In genomic region chr7:135335628-135336139, GRCh38 we compare ENCODE assay signal across 1 cellular context.
A peak's percentile ranks its signal among the peaks of the same experiment; 100 is the strongest.
TF ChIP-seq lines count a peak whose summit lies in the region.

No MANE protein-coding gene starts in this region.

TF ChIP-seq in HepG2, 621 proteins besides CTCF, POLR2A, EP300 and RAD21 (continued from another document and continues in another):
- TF ChIP-seq KIAA2018 (CRISPR knock-in tag; IDR thresholded peaks at IDR 0.05; ENCODE audit: borderline replicate concordance): no peak
- TF ChIP-seq ZNF619 (CRISPR knock-in tag; IDR thresholded peaks at IDR 0.05): no peak
- TF ChIP-seq ZNF572 (CRISPR knock-in tag; IDR thresholded peaks at IDR 0.05): no peak
- peak; percentile 94 for TF ChIP-seq ZSCAN9 (CRISPR knock-in tag; IDR thresholded peaks at IDR 0.05; ENCODE audit: borderline replicate concordance)
- TF ChIP-seq HHEX (CRISPR knock-in tag; IDR thresholded peaks at IDR 0.05): no peak
- peak; percentile 51; the same call in 1 of the 2 replicates for TF ChIP-seq IRF9 (CRISPR knock-in tag; IDR thresholded peaks at IDR 0.05; ENCODE audit: borderline replicate concordance)
- no peak; the same call in 1 of the 2 replicates for TF ChIP-seq REL (CRISPR knock-in tag; conservative IDR thresholded peaks at IDR 0.05)
- peak; percentile 64 for TF ChIP-seq BHLHE40 (IDR thresholded peaks at IDR 0.05; ENCODE audit: low read length)
- no peak for TF ChIP-seq ATF1 (CRISPR knock-in tag; IDR thresholded peaks at IDR 0.05)
- TF ChIP-seq KLF15 (CRISPR knock-in tag; IDR thresholded peaks at IDR 0.05; ENCODE audit: borderline replicate concordance): no peak
- TF ChIP-seq MEF2D (CRISPR knock-in tag; IDR thresholded peaks at IDR 0.05): no peak
- no peak for TF ChIP-seq ZFP82 (CRISPR knock-in tag; IDR thresholded peaks at IDR 0.05; ENCODE audit: borderline replicate concordance)
- no peak for TF ChIP-seq ZNF557 (CRISPR knock-in tag; IDR thresholded peaks at IDR 0.05)
- TF ChIP-seq ZSCAN21 (CRISPR knock-in tag; IDR thresholded peaks at IDR 0.05; ENCODE audit: borderline replicate concordance): peak; percentile 44; the same call in 1 of the 2 replicates
- TF ChIP-seq TAF15 (IDR thresholded peaks at IDR 0.05; ENCODE audit: low read depth, low read length, poor library complexity, severe bottlenecking): no peak
- peak; percentile 59; the same call in 1 of the 2 replicates for TF ChIP-seq HOXA5 (CRISPR knock-in tag; IDR thresholded peaks at IDR 0.05)
- TF ChIP-seq ZNF598 (CRISPR knock-in tag; IDR thresholded peaks at IDR 0.05; ENCODE audit: borderline replicate concordance): 0 out of 2 replicates have a peak, but pooled peaks have one; percentile 49
- TF ChIP-seq SIX4 (CRISPR knock-in tag; IDR thresholded peaks at IDR 0.05): 0 out of 2 replicates have a peak, but pooled peaks have one; percentile 25
- no peak for TF ChIP-seq ZNF253 (CRISPR knock-in tag; IDR thresholded peaks at IDR 0.05; ENCODE audit: borderline replicate concordance)
- TF ChIP-seq ZNF589 (CRISPR knock-in tag; conservative IDR thresholded peaks at IDR 0.05): no peak
- peak; percentile 84; the same call in 1 of the 2 replicates for TF ChIP-seq ZNF772 (CRISPR knock-in tag; IDR thresholded peaks at IDR 0.05)
- no peak for TF ChIP-seq ZNF878 (CRISPR knock-in tag; IDR thresholded peaks at IDR 0.05)
- peak; percentile 63; the same call in 1 of the 2 replicates for TF ChIP-seq ZNF788 (CRISPR knock-in tag; IDR thresholded peaks at IDR 0.05; ENCODE audit: borderline replicate concordance)
- TF ChIP-seq CSRNP2 (CRISPR knock-in tag; conservative IDR thresholded peaks at IDR 0.05; ENCODE audit: low read depth): no peak
- no peak for TF ChIP-seq ZNF503 (CRISPR knock-in tag; IDR thresholded peaks at IDR 0.05)
- TF ChIP-seq ZNF501 (CRISPR knock-in tag; IDR thresholded peaks at IDR 0.05): 0 out of 2 replicates have a peak, but pooled peaks have one; percentile 51
- TF ChIP-seq FOXP1 (IDR thresholded peaks at IDR 0.05): no peak
- TF ChIP-seq FOXP1 (CRISPR knock-in tag; IDR thresholded peaks at IDR 0.05): no peak
- no peak for TF ChIP-seq ZNF282 (IDR thresholded peaks at IDR 0.05; ENCODE audit: partially characterized antibody)
- TF ChIP-seq KLF11 (CRISPR knock-in tag; IDR thresholded peaks at IDR 0.05): peak; percentile 71; the same call in 1 of the 2 replicates
- no peak for TF ChIP-seq ZC3H4 (CRISPR knock-in tag; IDR thresholded peaks at IDR 0.05; ENCODE audit: borderline replicate concordance)
- no peak for TF ChIP-seq DRAP1 (CRISPR knock-in tag; IDR thresholded peaks at IDR 0.05)
- TF ChIP-seq ZSCAN22 (CRISPR knock-in tag; IDR thresholded peaks at IDR 0.05): no peak
- TF ChIP-seq GZF1 (CRISPR knock-in tag; IDR thresholded peaks at IDR 0.05): 0 out of 2 replicates have a peak, but pooled peaks have one; percentile 33
- no peak for TF ChIP-seq HMG20B (CRISPR knock-in tag; conservative IDR thresholded peaks at IDR 0.05)
- TF ChIP-seq PREB (CRISPR knock-in tag; IDR thresholded peaks at IDR 0.05): no peak
- TF ChIP-seq MEIS2 (CRISPR knock-in tag; IDR thresholded peaks at IDR 0.05): 0 out of 2 replicates have a peak, but pooled peaks have one; percentile 29
- no peak; the same call in 1 of the 2 replicates for TF ChIP-seq SP140L (CRISPR knock-in tag; IDR thresholded peaks at IDR 0.05; ENCODE audit: borderline replicate concordance)
- TF ChIP-seq TOPORS (CRISPR knock-in tag; IDR thresholded peaks at IDR 0.05): peak; percentile 70; the same call in 1 of the 2 replicates
- no peak for TF ChIP-seq MYNN (CRISPR knock-in tag; IDR thresholded peaks at IDR 0.05; ENCODE audit: low read depth)
- no peak for TF ChIP-seq POLR2AphosphoS5 (IDR thresholded peaks at IDR 0.05; ENCODE audit: low read depth, low read length)
- peak; percentile 91; the same call in 1 of the 2 replicates for TF ChIP-seq SNAPC2 (CRISPR knock-in tag; IDR thresholded peaks at IDR 0.05)
- TF ChIP-seq ATAD3A (CRISPR knock-in tag; IDR thresholded peaks at IDR 0.05): no peak
- TF ChIP-seq DNMT3B (CRISPR knock-in tag; conservative IDR thresholded peaks at IDR 0.05): 0 out of 2 replicates have a peak, but pooled peaks have one; percentile 52
- TF ChIP-seq KDM4B (CRISPR knock-in tag; IDR thresholded peaks at IDR 0.05): no peak
- peak; percentile 87 for TF ChIP-seq STAG1 (CRISPR knock-in tag; IDR thresholded peaks at IDR 0.05)
- TF ChIP-seq ARID4A (CRISPR knock-in tag; IDR thresholded peaks at IDR 0.05; ENCODE audit: borderline replicate concordance): peak; percentile 42; the same call in 1 of the 2 replicates
- no peak for TF ChIP-seq ZNF510 (CRISPR knock-in tag; IDR thresholded peaks at IDR 0.05; ENCODE audit: low read depth)
- no peak for TF ChIP-seq ZNF652 (CRISPR knock-in tag; IDR thresholded peaks at IDR 0.05; ENCODE audit: borderline replicate concordance, low read depth)
- TF ChIP-seq TRIM24 (CRISPR knock-in tag; IDR thresholded peaks at IDR 0.05): no peak
